ENCODE assay signal across 8 cellular contexts in the genomic region with DNA sequence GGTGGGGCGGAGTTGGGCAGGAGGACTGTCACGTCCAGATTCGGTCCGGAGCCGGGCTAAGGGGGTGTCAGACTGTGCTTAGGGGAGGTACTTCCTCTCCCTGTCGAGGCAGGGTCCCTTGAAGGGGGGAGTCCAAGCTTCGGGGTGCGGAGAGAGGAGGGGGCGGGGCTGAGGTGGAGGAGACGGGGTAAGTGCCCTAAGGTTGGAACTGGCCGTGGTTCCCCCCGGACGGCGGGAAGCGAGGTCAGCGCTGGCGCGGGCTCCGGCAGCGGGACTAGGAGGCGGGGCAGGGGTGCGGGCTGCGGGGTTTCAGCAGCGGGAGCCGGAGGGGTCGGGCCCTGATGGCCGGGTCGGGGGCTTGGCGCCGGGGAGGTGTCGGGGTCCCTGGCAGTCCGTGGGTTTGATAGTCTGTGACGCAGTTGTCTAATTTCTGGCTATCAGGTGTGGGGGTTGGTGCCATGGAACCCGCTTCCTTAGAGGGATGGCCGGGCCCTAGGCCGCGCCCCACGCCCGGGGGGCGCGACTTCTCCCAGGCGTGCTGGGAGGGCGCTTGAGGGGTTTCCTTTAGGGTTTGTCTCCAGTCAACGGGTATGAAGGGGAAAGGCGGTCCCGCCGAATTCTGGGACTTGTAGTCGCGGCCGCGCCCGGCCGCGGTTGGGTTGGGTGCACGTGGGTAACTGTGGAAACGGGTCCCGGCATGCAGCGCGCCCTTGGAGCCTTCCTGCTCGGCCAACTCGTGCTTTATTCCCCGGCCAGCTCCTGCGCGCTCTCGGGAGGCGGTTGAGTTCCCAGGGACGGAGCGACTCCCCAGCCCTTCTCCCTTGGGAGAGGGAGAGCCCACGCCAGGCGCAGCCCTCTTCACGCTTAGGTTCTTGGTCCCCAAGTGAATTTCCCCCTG. TPM values are rescaled to one million over a fixed set of nuclear protein-coding genes. Genes with fewer than 3 reads are reported as not detected.
DNase-seq lines count a peak whose midpoint lies in the region; ATAC-seq and TF ChIP-seq lines count a peak whose summit lies in the region.

No MANE protein-coding gene starts in this region.

- H3K36me3 Mint-ChIP-seq in activated naive CD4-positive, alpha-beta T cell treated with anti-CD3 and anti-CD28 coated beads, Interleukin-2, amount 50 U/mL, for 72 hours = peaks cover 0 to 12% of the 10 kb centered on the region in 2 donors

- no peak overlapping the region for H3K27ac ChIP-seq in SK-N-MC
- peak overlapping the region; percentile 95 for H3K27ac ChIP-seq in thoracic aorta

- H3K9me3 ChIP-seq in SK-N-MC (ENCODE audit: low read depth, low read length) (no peaks in the 10 kb centered on the region), thoracic aorta (no peaks in the 10 kb centered on the region)

- peak overlapping the region; percentile 66 for H3K4me3 ChIP-seq in HFF-Myc (replicated peaks; ENCODE audit: low read depth, low read length)
- peak overlapping the region; percentile 86 for H3K4me3 ChIP-seq in SK-N-MC
- peak overlapping the region; percentile 90 for H3K4me3 ChIP-seq in thoracic aorta

- peak overlapping the region; percentile 82 to 89 for H3K27ac Mint-ChIP-seq in activated naive CD4-positive, alpha-beta T cell treated with anti-CD3 and anti-CD28 coated beads, Interleukin-2, amount 50 U/mL, for 72 hours

- no peaks in the 10 kb centered on the region for H3K27me3 ChIP-seq in thoracic aorta (replicated peaks; ENCODE audit: insufficient read depth)

- peak; percentile 64 for DNase-seq in GM04503 (ENCODE audit: low read depth)
- DNase-seq in HFF-Myc (ENCODE audit: extremely low read depth, low read depth) = peak; percentile 77
- peak; percentile 93 for DNase-seq in MV-4-11 (lab: John Stamatoyannopoulos, UW)
- DNase-seq in SK-N-MC (ENCODE audit: low read depth, low spot score) = no peak
- DNase-seq in activated naive CD4-positive, alpha-beta T cell treated with anti-CD3 and anti-CD28 coated beads, Interleukin-2, amount 50 U/mL, for 72 hours (ENCODE audit: low spot score in 2 of 2) = peak; percentile 64 to 79
- peak; percentile 92 for DNase-seq in glomerular visceral epithelial cell (ENCODE audit: extremely low spot score)
- peak; percentile 73 for DNase-seq in omental fat pad (ENCODE audit: low spot score)
- peak; percentile 84 for DNase-seq in thoracic aorta (ENCODE audit: low spot score)

- no peaks in the 10 kb centered on the region for H3K9me3 Mint-ChIP-seq in activated naive CD4-positive, alpha-beta T cell treated with anti-CD3 and anti-CD28 coated beads, Interleukin-2, amount 50 U/mL, for 72 hours

- no peak for TF ChIP-seq CTCF in HFF-Myc (IDR thresholded peaks at IDR 0.05; ENCODE audit: low read depth, low read length, missing control alignments)
- TF ChIP-seq CTCF in omental fat pad (IDR thresholded peaks at IDR 0.05) = no peak
- no peak for TF ChIP-seq CTCF in thoracic aorta (IDR thresholded peaks at IDR 0.05)

- ATAC-seq in activated naive CD4-positive, alpha-beta T cell treated with anti-CD3 and anti-CD28 coated beads, Interleukin-2, amount 50 U/mL, for 72 hours = peak; percentile 2 to 52
- ATAC-seq in omental fat pad (ENCODE audit: low FRiP score) (peak; percentile 65), thoracic aorta (ENCODE audit: insufficient number of reproducible peaks, low FRiP score, low read depth) (peak; percentile 57)

- no peak overlapping the region for H3K9ac ChIP-seq in SK-N-MC (ENCODE audit: insufficient read length)

- peaks cover 3 to 24% of the 10 kb centered on the region in 2 donors for H3K4me1 ChIP-seq in thoracic aorta (ENCODE audit: control insufficient read depth in 1 of 2, low read depth in 2 of 2)

- H3K36me3 ChIP-seq in SK-N-MC (ENCODE audit: insufficient read depth, low read length) (no peaks in the 10 kb centered on the region), thoracic aorta (no peaks in the 10 kb centered on the region)

RNA-seq across cellular contexts. Expression of a gene that starts 1.5 kb away (rescaled TPM):
- total RNA-seq in activated naive CD4-positive, alpha-beta T cell treated with anti-CD3 and anti-CD28 coated beads, Interleukin-2, amount 50 U/mL, for 72 hours = 10 to 100 TPM; 46.9 to 48.7 TPM
- total RNA-seq in omental fat pad = 10 to 100 TPM; 27.6 to 50.9 (median 42.1) TPM
- 10 to 100 TPM; 30.3 to 53.8 TPM for total RNA-seq in thoracic aorta
